8 cellular contexts compared by ENCODE assay signal in the genomic region with DNA sequence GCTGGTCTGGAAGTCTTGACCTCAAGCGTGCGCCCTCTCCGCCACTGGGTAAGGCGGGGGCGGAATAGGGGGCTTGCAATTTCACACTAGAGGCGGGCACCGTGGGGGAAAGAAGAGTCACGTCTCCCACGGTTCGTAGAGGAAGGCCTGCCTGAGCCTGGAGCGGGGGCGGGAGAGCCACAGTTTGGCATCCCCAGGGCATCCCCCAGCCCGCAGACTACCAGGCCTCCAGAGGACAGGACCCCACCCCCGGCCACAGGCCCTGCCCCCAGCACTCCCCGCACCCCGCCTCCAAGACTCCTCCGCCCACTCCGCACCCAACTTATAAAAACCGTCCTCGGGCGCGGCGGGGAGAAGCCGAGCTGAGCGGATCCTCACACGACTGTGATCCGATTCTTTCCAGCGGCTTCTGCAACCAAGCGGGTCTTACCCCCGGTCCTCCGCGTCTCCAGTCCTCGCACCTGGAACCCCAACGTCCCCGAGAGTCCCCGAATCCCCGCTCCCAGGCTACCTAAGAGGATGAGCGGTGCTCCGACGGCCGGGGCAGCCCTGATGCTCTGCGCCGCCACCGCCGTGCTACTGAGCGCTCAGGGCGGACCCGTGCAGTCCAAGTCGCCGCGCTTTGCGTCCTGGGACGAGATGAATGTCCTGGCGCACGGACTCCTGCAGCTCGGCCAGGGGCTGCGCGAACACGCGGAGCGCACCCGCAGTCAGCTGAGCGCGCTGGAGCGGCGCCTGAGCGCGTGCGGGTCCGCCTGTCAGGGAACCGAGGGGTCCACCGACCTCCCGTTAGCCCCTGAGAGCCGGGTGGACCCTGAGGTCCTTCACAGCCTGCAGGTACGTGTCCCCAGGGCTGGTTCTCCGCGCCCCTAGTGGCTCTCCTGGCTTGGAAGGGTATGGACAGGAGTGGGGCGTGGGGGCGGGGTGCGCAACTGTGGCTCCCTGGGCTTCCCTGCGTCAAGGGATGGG. TPM values are rescaled to one million over a fixed set of nuclear protein-coding genes. Genes with fewer than 3 reads are reported as not detected.
DNase-seq lines count a peak whose midpoint lies in the region; ATAC-seq and TF ChIP-seq lines count a peak whose summit lies in the region.

A gene with protein sequence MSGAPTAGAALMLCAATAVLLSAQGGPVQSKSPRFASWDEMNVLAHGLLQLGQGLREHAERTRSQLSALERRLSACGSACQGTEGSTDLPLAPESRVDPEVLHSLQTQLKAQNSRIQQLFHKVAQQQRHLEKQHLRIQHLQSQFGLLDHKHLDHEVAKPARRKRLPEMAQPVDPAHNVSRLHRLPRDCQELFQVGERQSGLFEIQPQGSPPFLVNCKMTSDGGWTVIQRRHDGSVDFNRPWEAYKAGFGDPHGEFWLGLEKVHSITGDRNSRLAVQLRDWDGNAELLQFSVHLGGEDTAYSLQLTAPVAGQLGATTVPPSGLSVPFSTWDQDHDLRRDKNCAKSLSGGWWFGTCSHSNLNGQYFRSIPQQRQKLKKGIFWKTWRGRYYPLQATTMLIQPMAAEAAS (plus strand): TSS at position 353 of the 969 bp plus-strand sequence. CDS start 167 bp downstream, at position 520.

- no peaks in the 10 kb centered on the region for H3K9me3 Mint-ChIP-seq in activated T-helper 1 cell treated with anti-CD3 and anti-CD28 coated beads, Interleukin-12 subunit alpha, Interleukin-12 subunit beta, Interleukin-2, Interleukin-4 antibody, amounts not matched to agents 30 ng/mL and 10 ng/mL and 1 ng/mL, durations not matched to agents 14 hours and 24 hours and 36 hours
- H3K9me3 Mint-ChIP-seq in naive thymus-derived CD4-positive, alpha-beta T cell: no peaks in the 10 kb centered on the region

- peak within 1 kb of the TSS; percentile 86 for H3K27ac Mint-ChIP-seq in activated T-helper 1 cell treated with anti-CD3 and anti-CD28 coated beads, Interleukin-12 subunit alpha, Interleukin-12 subunit beta, Interleukin-2, Interleukin-4 antibody, amounts not matched to agents 30 ng/mL and 10 ng/mL and 1 ng/mL, durations not matched to agents 14 hours and 24 hours and 36 hours
- peak within 1 kb of the TSS in 7 of 9 donors; percentile 48 to 88 (median 57) for H3K27ac Mint-ChIP-seq in naive thymus-derived CD4-positive, alpha-beta T cell

- TF ChIP-seq CTCF in BE2C (IDR thresholded peaks at IDR 0.05; ENCODE audit: low read depth, low read length) (no peak; the same call in 1 of the 2 replicates), fibroblast of mammary gland (conservative IDR thresholded peaks at IDR 0.05; ENCODE audit: control insufficient read depth, insufficient read depth, low read depth, low read length) (no peak), stomach (IDR thresholded peaks at IDR 0.05) (peak in 5 of 7 experiments; percentile 9 to 26 (median 10))

- POLR2A ChIA-PET in naive thymus-derived CD4-positive, alpha-beta T cell (lab: Charles Lee): no interaction called here

- no peaks in the 10 kb centered on the region for H3K36me3 Mint-ChIP-seq in activated T-helper 1 cell treated with anti-CD3 and anti-CD28 coated beads, Interleukin-12 subunit alpha, Interleukin-12 subunit beta, Interleukin-2, Interleukin-4 antibody, amounts not matched to agents 30 ng/mL and 10 ng/mL and 1 ng/mL, durations not matched to agents 14 hours and 24 hours and 36 hours (ENCODE audit: low read depth)
- peaks cover 0 to 6% (median 2%) of the 10 kb centered on the region in 5 donors for H3K36me3 Mint-ChIP-seq in naive thymus-derived CD4-positive, alpha-beta T cell

- peak; percentile 82 for ATAC-seq in naive thymus-derived CD4-positive, alpha-beta T cell
- no peak for ATAC-seq in GM18861 (IDR thresholded peaks at IDR 0.05; ENCODE audit: unreplicated experiment)

- peaks cover 8% of the 10 kb centered on the region; the same call in 1 of the 2 replicates for H3K27me3 ChIP-seq in BE2C
- peaks cover 0 to 4% of the 10 kb centered on the region in 2 donors for H3K27me3 ChIP-seq in naive thymus-derived CD4-positive, alpha-beta T cell (ENCODE audit: control insufficient read depth in 2 of 2, insufficient read depth in 2 of 2, low read length in 2 of 2)
- peaks cover 0 to 28% (median 0%) of the 10 kb centered on the region in 3 donors for H3K27me3 ChIP-seq in stomach

- peaks cover 16% of the 10 kb centered on the region for H3K4me1 Mint-ChIP-seq in activated T-helper 1 cell treated with anti-CD3 and anti-CD28 coated beads, Interleukin-12 subunit alpha, Interleukin-12 subunit beta, Interleukin-2, Interleukin-4 antibody, amounts not matched to agents 30 ng/mL and 10 ng/mL and 1 ng/mL, durations not matched to agents 14 hours and 24 hours and 36 hours (ENCODE audit: low read depth)
- peaks cover 7 to 21% (median 13%) of the 10 kb centered on the region in 7 donors for H3K4me1 Mint-ChIP-seq in naive thymus-derived CD4-positive, alpha-beta T cell

- CTCF ChIA-PET in naive thymus-derived CD4-positive, alpha-beta T cell (lab: Charles Lee): interaction anchor here (0.7 to 1.6 kb wide), 2 partner anchors 10 to 84 kb away, joined by 4 read pairs; no protein-coding TSS in a partner anchor

- H3K9me3 ChIP-seq in BE2C (no peaks in the 10 kb centered on the region), stomach (no peaks in the 10 kb centered on the region)
- no peaks in the 10 kb centered on the region for H3K9me3 ChIP-seq in naive thymus-derived CD4-positive, alpha-beta T cell (ENCODE audit: control insufficient read depth in 2 of 3, low read length in 3 of 3)

- H3K36me3 ChIP-seq in BE2C (no peaks in the 10 kb centered on the region), stomach (no peaks in the 10 kb centered on the region)
- H3K36me3 ChIP-seq in naive thymus-derived CD4-positive, alpha-beta T cell (ENCODE audit: control insufficient read depth in 2 of 3, insufficient read depth in 3 of 3, low read length in 3 of 3): no peaks in the 10 kb centered on the region

- H3K27ac ChIP-seq in naive thymus-derived CD4-positive, alpha-beta T cell (ENCODE audit: low read depth, low read length): no peak within 1 kb of the TSS
- peak within 1 kb of the TSS; percentile 37 to 91 (median 90) for H3K27ac ChIP-seq in stomach

- TF ChIP-seq POLR2A in stomach (IDR thresholded peaks at IDR 0.05): peak in 1 of 4 donors; percentile 71

- intact Hi-C loops in activated T-helper 1 cell treated with anti-CD3 and anti-CD28 coated beads, Interleukin-12 subunit alpha, Interleukin-12 subunit beta, Interleukin-2, Interleukin-4 antibody, amounts not matched to agents 30 ng/mL and 10 ng/mL and 1 ng/mL, durations not matched to agents 14 hours and 24 hours and 36 hours (cut with micrococcal nuclease): loop anchor here (1.0 kb wide), 1 partner anchor 26 kb away; a partner anchor contains a TSS
- intact Hi-C loops in naive thymus-derived CD4-positive, alpha-beta T cell (cut with micrococcal nuclease): loop anchor here (1.0 kb wide), 2 partner anchors 10 to 26 kb away; a partner anchor contains a TSS
- intact Hi-C loops in stomach (cut with DNase I; ENCODE audit: low total_unique reads): no loop called here

- DNase-seq in BE2C (peak; percentile 68), LoVo (ENCODE audit: low spot score) (peak; percentile 76), fibroblast of mammary gland (ENCODE audit: low read depth) (peak; percentile 81), stomach (peak; percentile 82), AML-193 (lab: John Stamatoyannopoulos, UW) (no peak)
- peak; percentile 59 for DNase-seq in activated T-helper 1 cell treated with anti-CD3 and anti-CD28 coated beads, Interleukin-12 subunit alpha, Interleukin-12 subunit beta, Interleukin-2, Interleukin-4 antibody, amounts not matched to agents 30 ng/mL and 10 ng/mL and 1 ng/mL, durations not matched to agents 14 hours and 24 hours and 36 hours (ENCODE audit: low spot score)
- DNase-seq in naive thymus-derived CD4-positive, alpha-beta T cell: peak in 7 of 9 donors; percentile 11 to 79 (median 28)

- TF ChIP-seq EP300 in stomach (IDR thresholded peaks at IDR 0.05): no peak

- WGBS in stomach, 5 donors: 1 to 4% (median 2%) methylated on average over 34 to 81 of the region's 81 CpGs

- peaks cover 30% of the 10 kb centered on the region for H3K27me3 Mint-ChIP-seq in activated T-helper 1 cell treated with anti-CD3 and anti-CD28 coated beads, Interleukin-12 subunit alpha, Interleukin-12 subunit beta, Interleukin-2, Interleukin-4 antibody, amounts not matched to agents 30 ng/mL and 10 ng/mL and 1 ng/mL, durations not matched to agents 14 hours and 24 hours and 36 hours (ENCODE audit: insufficient read depth)
- H3K27me3 Mint-ChIP-seq in naive thymus-derived CD4-positive, alpha-beta T cell: peaks cover 33 to 48% (median 38%) of the 10 kb centered on the region in 5 donors

- H3K4me1 ChIP-seq in BE2C (peaks cover 8% of the 10 kb centered on the region), stomach (peaks cover 71 to 82% (median 76%) of the 10 kb centered on the region in 4 donors)
- H3K4me1 ChIP-seq in naive thymus-derived CD4-positive, alpha-beta T cell (ENCODE audit: control insufficient read depth in 2 of 2, insufficient read depth in 2 of 2, low read length in 2 of 2): no peaks in the 10 kb centered on the region

- H3K4me3 Mint-ChIP-seq in activated T-helper 1 cell treated with anti-CD3 and anti-CD28 coated beads, Interleukin-12 subunit alpha, Interleukin-12 subunit beta, Interleukin-2, Interleukin-4 antibody, amounts not matched to agents 30 ng/mL and 10 ng/mL and 1 ng/mL, durations not matched to agents 14 hours and 24 hours and 36 hours: peak within 1 kb of the TSS; percentile 86
- H3K4me3 Mint-ChIP-seq in naive thymus-derived CD4-positive, alpha-beta T cell: peak within 1 kb of the TSS; percentile 44 to 94 (median 87)

- H3K4me3 ChIP-seq in BE2C (ENCODE audit: low read depth, low read length) (peak within 1 kb of the TSS; percentile 51), fibroblast of mammary gland (ENCODE audit: control insufficient read depth, low read depth, low read length) (peak within 1 kb of the TSS; percentile 72), stomach (peak within 1 kb of the TSS; percentile 56 to 76 (median 62))
- H3K4me3 ChIP-seq in naive thymus-derived CD4-positive, alpha-beta T cell (ENCODE audit: low read length): peak within 1 kb of the TSS; percentile 13

RNA-seq across cellular contexts. Expression of the gene that starts here (rescaled TPM):
- 14.4 TPM for polyA plus RNA-seq in BE2C (2012; ENCODE audit: insufficient read depth, insufficient read length, low read depth)
- 2.3 and 3.8 TPM in 2 replicates for total RNA-seq in activated T-helper 1 cell treated with anti-CD3 and anti-CD28 coated beads, Interleukin-12 subunit alpha, Interleukin-12 subunit beta, Interleukin-2, Interleukin-4 antibody, amounts not matched to agents 30 ng/mL and 10 ng/mL and 1 ng/mL, durations not matched to agents 14 hours and 24 hours and 36 hours
- 1 to 10 TPM in 1 of 5 experiments, not detected in 4; 1.1 TPM for total RNA-seq in naive thymus-derived CD4-positive, alpha-beta T cell
- not detected for polyA plus RNA-seq in naive thymus-derived CD4-positive, alpha-beta T cell
- 100 to 1,000 TPM in 1 of 5 donors, 10 to 100 TPM in 2, 1 to 10 TPM in 2; 4.8 to 276 (median 19.8) TPM for total RNA-seq in stomach
- 10 to 100 TPM in 2 of 3 donors, 1 to 10 TPM in 1; 4.1 to 62.9 (median 22.9) TPM for polyA plus RNA-seq in stomach

Comparison
In these comparisons a context has a peak if more than half of its experiments do, and no peak if none do; other contexts are left out.
1. RNA of the gene that starts here (polyA plus RNA-seq): 4.1 to 62.9 TPM in stomach; not detected in naive thymus-derived CD4-positive, alpha-beta T cell; every median in the first group is over 4 times any median in the second.
2. DNase-seq: peak in BE2C (single experiment), LoVo (single experiment), activated T-helper 1 cell treated with anti-CD3 and anti-CD28 coated beads, Interleukin-12 subunit alpha, Interleukin-12 subunit beta, Interleukin-2, Interleukin-4 antibody, amounts not matched to agents 30 ng/mL and 10 ng/mL and 1 ng/mL, durations not matched to agents 14 hours and 24 hours and 36 hours (single experiment), fibroblast of mammary gland (single experiment), naive thymus-derived CD4-positive, alpha-beta T cell (7 of 9) and stomach (single experiment); none in AML-193 (0 of 2).
3. H3K4me3 ChIP-seq: peak in every context shown above with its lines; median percentile 72 in fibroblast of mammary gland; 62 in stomach; 51 in BE2C; 13 in naive thymus-derived CD4-positive, alpha-beta T cell.
4. CTCF ChIP-seq: peak in stomach (5 of 7); none in BE2C (single experiment) and fibroblast of mammary gland (single experiment).